21 cellular contexts compared by ENCODE assay signal in genomic region chr1:230139741-230140140, GRCh38.
A peak's percentile ranks its signal among the peaks of the same experiment; 100 is the strongest.
DNase-seq lines count a peak whose midpoint lies in the region; ATAC-seq, FAIRE-seq and TF ChIP-seq lines count a peak whose summit lies in the region.
"Had no signal": no experiment of that assay in that cellular context is flagged by ENCODE, and none has a peak within 500 bp of the region (broad histone marks: within the 10 kb centered on the region; RNA-seq: fewer than 3 reads in every experiment).

No MANE protein-coding gene starts in this region.

- H3K36me3 ChIP-seq in liver (ENCODE audit: control insufficient read depth in 4 of 4, insufficient read depth in 3 of 4, low read depth in 1 of 4, low read length in 3 of 4) (peaks cover 0 to 5% (median 0%) of the 10 kb centered on the region in 4 donors), HepG2 (replicated peaks in 1 of 2; ENCODE audit: control insufficient read depth in 1 of 2, insufficient read depth in 2 of 2, low read length in 2 of 2) (no peaks in the 10 kb centered on the region; a peak in 1 of 5 replicates), K562 (ENCODE audit: control insufficient read depth, insufficient read depth, low read length) (peaks cover 17% of the 10 kb centered on the region; the same call in 2 of the 3 replicates), mucosa of descending colon (ENCODE audit: low read depth) (no peaks in the 10 kb centered on the region), prostate gland (no peaks in the 10 kb centered on the region)
- H3K36me3 ChIP-seq: neural progenitor cell, upper lobe of left lung had no signal

- TF ChIP-seq CTCF in liver (IDR thresholded peaks at IDR 0.05; ENCODE audit: low read depth, low read length, missing input control) (no peak), HepG2 (CRISPR knock-in tag; IDR thresholded peaks at IDR 0.05) (no peak), K562 (IDR thresholded peaks at IDR 0.05 in 2 of 3, conservative IDR thresholded peaks at IDR 0.05 in 1 of 3; ENCODE audit: insufficient read depth in 2 of 3, low read depth in 1 of 3, low read length in 3 of 3) (no peak), mucosa of descending colon (IDR thresholded peaks at IDR 0.05) (no peak), prostate gland (IDR thresholded peaks at IDR 0.05) (no peak)

- POLR2A ChIA-PET in HepG2 (lab: Yijun Ruan, JAX) (no interaction called here), K562 (lab: Yijun Ruan, JAX) (interaction anchor here (0.6 to 2.8 kb wide), 4 partner anchors 11 to 798 kb away, joined by 3 to 12 read pairs (median 4); no protein-coding TSS in a partner anchor)

- no peak overlapping the region for H3K4me3 ChIP-seq in liver (ENCODE audit: low read depth in 1 of 3, low read length in 3 of 3)
- no peak overlapping the region for H3K4me3 ChIP-seq in HepG2 (replicated peaks in 1 of 3; ENCODE audit: insufficient read depth in 1 of 3, low read depth in 2 of 3, low read length in 3 of 3)
- no peak overlapping the region for H3K4me3 ChIP-seq in K562
- no peak overlapping the region for H3K4me3 ChIP-seq in mucosa of descending colon
- no peak overlapping the region for H3K4me3 ChIP-seq in prostate gland
- H3K4me3 ChIP-seq: esophagus squamous epithelium, neural progenitor cell, upper lobe of left lung had no signal

- H3K4me2 ChIP-seq in HepG2 (ENCODE audit: low read depth, low read length) (no peak overlapping the region), K562 (ENCODE audit: insufficient read depth, low read length) (peak overlapping the region; percentile 67; the same call in 1 of the 2 replicates)
- H3K4me2 ChIP-seq: neural progenitor cell had no signal

- CTCF ChIA-PET in HepG2 (lab: Yijun Ruan, JAX; ENCODE audit: low intra/inter-chr PET ratio, low total read pairs) (no interaction called here), K562 (lab: Yijun Ruan, JAX; ENCODE audit: low intra/inter-chr PET ratio) (no interaction called here)

- TF ChIP-seq EP300 in HepG2 (IDR thresholded peaks at IDR 0.05; ENCODE audit: low read depth in 2 of 2, low read length in 2 of 2) (no peak), HepG2 (CRISPR knock-in tag; IDR thresholded peaks at IDR 0.05; ENCODE audit: borderline replicate concordance) (no peak), K562 (IDR thresholded peaks at IDR 0.05; ENCODE audit: low read length) (no peak)

- WGBS in liver: 85% methylated on average over 8 of the region's 8 CpGs
- over 99% methylated on average over 7 of the region's 8 CpGs for WGBS in HepG2 (ENCODE audit: low lambda C conversion rate)
- 86% methylated on average over 8 of the region's 8 CpGs for WGBS in K562 (ENCODE audit: insufficient coverage, low coverage, missing lambda C conversion rate)
- WGBS in prostate gland: 91% methylated on average over 8 of the region's 8 CpGs

- no peak for TF ChIP-seq POLR2A in HepG2 (IDR thresholded peaks at IDR 0.05; ENCODE audit: insufficient read depth in 1 of 2, low read depth in 2 of 2, low read length in 2 of 2)
- TF ChIP-seq POLR2A in K562 (conservative IDR thresholded peaks at IDR 0.05): no peak
- no peak for TF ChIP-seq POLR2A in prostate gland (IDR thresholded peaks at IDR 0.05)

- intact Hi-C loops in HepG2 (cut with micrococcal nuclease; ENCODE audit: unreplicated experiment) (no loop called here), K562 (cut with micrococcal nuclease) (loop anchor here (5.0 kb wide), 1 partner anchor 48 kb away; no protein-coding TSS in a partner anchor), mucosa of descending colon (cut with DNase I, micrococcal nuclease) (no loop called here), prostate gland (cut with DNase I) (no loop called here)

- H2AFZ ChIP-seq in HepG2 (ENCODE audit: low read length): no peak overlapping the region
- no peak overlapping the region for H2AFZ ChIP-seq in K562 (ENCODE audit: low read depth, low read length)
- H2AFZ ChIP-seq: neural progenitor cell had no signal

- DNase-seq in HepG2 (ENCODE audit: low spot score): no peak
- DNase-seq in K562 (ENCODE audit: extremely low read depth in 1 of 4, low spot score in 3 of 4): no peak
- DNase-seq in mucosa of descending colon: no peak
- no peak for DNase-seq in NCI-H524 (lab: John Stamatoyannopoulos, UW)
- DNase-seq in GF-D8 (lab: John Stamatoyannopoulos, UW): no peak
- DNase-seq in HUDEP-2 (lab: John Stamatoyannopoulos, UW; ENCODE audit: unreplicated experiment in 76 of 76): no peak
- no peak for DNase-seq in prostate gland (ENCODE audit: low spot score)
- DNase-seq: 8988T; activated CD4-positive, alpha-beta T cell treated with anti-CD3 and anti-CD28 coated beads for 1 hour; activated naive CD4-positive, alpha-beta T cell treated with Interleukin-2 at 50 U/mL for 16 hours; activated T-cell treated with anti-CD3 and anti-CD28 coated beads, Interleukin-2, amount 50 U/mL, for 24 hours; effector memory CD4-positive, alpha-beta T cell; esophagus squamous epithelium; GDM1; NCI-H1048; RPMI8226; stimulated activated CD4-positive, alpha-beta T cell treated with anti-CD3 and anti-CD28 coated beads, Interleukin-12 subunit alpha, Interleukin-12 subunit beta, amount 100 ng/mL, for 4 hours; T1000 had no signal

- H3K79me2 ChIP-seq in HepG2 (ENCODE audit: insufficient read depth, low read length) (peaks cover 26% of the 10 kb centered on the region), K562 (ENCODE audit: control insufficient read depth, insufficient read depth, low read length) (peaks cover 96% of the 10 kb centered on the region)

- H3K9me3 ChIP-seq in liver (ENCODE audit: control insufficient read depth in 4 of 4, low read length in 3 of 4): no peaks in the 10 kb centered on the region
- no peaks in the 10 kb centered on the region for H3K9me3 ChIP-seq in HepG2 (ENCODE audit: low read length)
- H3K9me3 ChIP-seq in K562 (replicated peaks; ENCODE audit: control insufficient read depth, insufficient read depth, low read depth, low read length): no peaks in the 10 kb centered on the region
- H3K9me3 ChIP-seq in mucosa of descending colon: no peaks in the 10 kb centered on the region
- H3K9me3 ChIP-seq in prostate gland: no peaks in the 10 kb centered on the region
- H3K9me3 ChIP-seq: esophagus squamous epithelium, upper lobe of left lung had no signal

- H3K4me1 ChIP-seq in liver (ENCODE audit: control insufficient read depth in 4 of 4, insufficient read depth in 4 of 4, low read length in 3 of 4) (peaks cover 18 to 56% (median 49%) of the 10 kb centered on the region in 4 donors), HepG2 (ENCODE audit: insufficient read depth, low read length) (peaks cover 33% of the 10 kb centered on the region), K562 (replicated peaks in 1 of 2; ENCODE audit: control insufficient read depth in 2 of 2, insufficient read depth in 2 of 2, low read length in 2 of 2) (peaks cover 71 to 74% of the 10 kb centered on the region in 2 experiments), mucosa of descending colon (ENCODE audit: low read depth) (peaks cover 2% of the 10 kb centered on the region), prostate gland (replicated peaks) (no peaks in the 10 kb centered on the region)

- in situ Hi-C loops in HepG2 (cut with HindIII; ENCODE audit: extremely low pct_ligation_motif_present, low pct_unique_long_range_greater_than_20kb) (no loop called here), K562 (cut with MboI) (no loop called here)

- FAIRE-seq in HepG2 (lab: Jason Lieb, UNC) (no peak), K562 (lab: Jason Lieb, UNC) (no peak)

- no TSS peak for BruUV-seq in HepG2 (replicated peaks; lab: Mats Ljungman, UMichigan)
- BruUV-seq in K562 (replicated peaks; lab: Mats Ljungman, UMichigan): no TSS peak

- H4K20me1 ChIP-seq in HepG2 (ENCODE audit: insufficient read depth, low read length): no peaks in the 10 kb centered on the region
- no peaks in the 10 kb centered on the region; the same call in 1 of the 2 replicates for H4K20me1 ChIP-seq in K562 (replicated peaks; ENCODE audit: control insufficient read depth, insufficient read depth, low read length)

- H3K27me3 ChIP-seq in liver (ENCODE audit: control insufficient read depth in 4 of 4, insufficient read depth in 4 of 4, low read length in 3 of 4) (no peaks in the 10 kb centered on the region), HepG2 (ENCODE audit: control insufficient read depth in 1 of 2, insufficient read depth in 2 of 2, low read length in 2 of 2) (no peaks in the 10 kb centered on the region), K562 (ENCODE audit: control insufficient read depth in 2 of 2, insufficient read depth in 2 of 2, low read length in 2 of 2) (no peaks in the 10 kb centered on the region), prostate gland (replicated peaks; ENCODE audit: insufficient read depth) (no peaks in the 10 kb centered on the region)
- H3K27me3 ChIP-seq: esophagus squamous epithelium, neural progenitor cell, upper lobe of left lung had no signal

- H3K27ac ChIP-seq in liver (ENCODE audit: low read depth in 1 of 2, low read length in 2 of 2) (peak overlapping the region; percentile 25 to 36), HepG2 (ENCODE audit: extremely low read length, insufficient read depth, low read length) (no peak overlapping the region), K562 (ENCODE audit: extremely low read depth, low read depth, low read length) (no peak overlapping the region), prostate gland (no peak overlapping the region)
- H3K27ac ChIP-seq: esophagus squamous epithelium, neural progenitor cell, upper lobe of left lung had no signal

- no peak for TF ChIP-seq RAD21 in liver (IDR thresholded peaks at IDR 0.05)
- no peak for TF ChIP-seq RAD21 in HepG2 (CRISPR knock-in tag; IDR thresholded peaks at IDR 0.05)
- no peak for TF ChIP-seq RAD21 in K562 (CRISPR knock-in tag; conservative IDR thresholded peaks at IDR 0.05 in 1 of 2, IDR thresholded peaks at IDR 0.05 in 1 of 2)

- ATAC-seq in HepG2: no peak
- no peak for ATAC-seq in K562
- peak; percentile 21 for ATAC-seq in mucosa of descending colon

- peaks cover 3% of the 10 kb centered on the region for H3K9me1 ChIP-seq in K562 (ENCODE audit: control insufficient read depth, insufficient read depth, low read length)

- H3K9ac ChIP-seq in liver (ENCODE audit: low read depth in 1 of 2, low read length in 2 of 2) (no peak overlapping the region), HepG2 (ENCODE audit: insufficient read depth, low read depth, low read length) (no peak overlapping the region), K562 (ENCODE audit: insufficient read depth in 1 of 2, low read depth in 2 of 2, low read length in 2 of 2) (peak overlapping the region; percentile 23 to 87; a peak in 3 of 4 replicates)
- H3K9ac ChIP-seq: neural progenitor cell had no signal

TF ChIP-seq in liver, 16 proteins besides CTCF, POLR2A, EP300 and RAD21 (continues in another document):
- TF ChIP-seq GABPA (IDR thresholded peaks at IDR 0.05 in 1 of 2, conservative IDR thresholded peaks at IDR 0.05 in 1 of 2) (no peak), NR2F2 (IDR thresholded peaks at IDR 0.05) (no peak), HNF4A (conservative IDR thresholded peaks at IDR 0.05) (no peak)

TF ChIP-seq in HepG2, 621 proteins besides CTCF, POLR2A, EP300 and RAD21:
- TF ChIP-seq HOXD1 (CRISPR knock-in tag; IDR thresholded peaks at IDR 0.05): no peak

TF ChIP-seq in K562, 482 proteins besides CTCF, POLR2A, EP300 and RAD21 (continues in another document):
- no peak for TF ChIP-seq DLX4 (CRISPR knock-in tag; IDR thresholded peaks at IDR 0.05)

Comparison
In these comparisons a context has a peak if more than half of its experiments do, and no peak if none do; other contexts are left out.
1. H3K27ac ChIP-seq: peak in liver (2 of 2); none in HepG2 (single experiment), K562 (single experiment) and prostate gland (0 of 2).
2. H3K9ac ChIP-seq: peak in K562 (2 of 2); none in liver (0 of 2) and HepG2 (single experiment).